8 cellular contexts compared by ENCODE assay signal in genomic region chr15:43824302-43825246, GRCh38. TPM values are rescaled to one million over a fixed set of nuclear protein-coding genes. Genes with fewer than 3 reads are reported as not detected.
DNase-seq lines count a peak whose midpoint lies in the region; ATAC-seq, FAIRE-seq and TF ChIP-seq lines count a peak whose summit lies in the region.

A gene with protein sequence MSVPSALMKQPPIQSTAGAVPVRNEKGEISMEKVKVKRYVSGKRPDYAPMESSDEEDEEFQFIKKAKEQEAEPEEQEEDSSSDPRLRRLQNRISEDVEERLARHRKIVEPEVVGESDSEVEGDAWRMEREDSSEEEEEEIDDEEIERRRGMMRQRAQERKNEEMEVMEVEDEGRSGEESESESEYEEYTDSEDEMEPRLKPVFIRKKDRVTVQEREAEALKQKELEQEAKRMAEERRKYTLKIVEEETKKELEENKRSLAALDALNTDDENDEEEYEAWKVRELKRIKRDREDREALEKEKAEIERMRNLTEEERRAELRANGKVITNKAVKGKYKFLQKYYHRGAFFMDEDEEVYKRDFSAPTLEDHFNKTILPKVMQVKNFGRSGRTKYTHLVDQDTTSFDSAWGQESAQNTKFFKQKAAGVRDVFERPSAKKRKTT (minus strand): TSS chr15:43824690. CDS start chr15:43824569, 121 bp downstream.

- H3K27me3 Mint-ChIP-seq in T-helper 17 cell, result no peaks in the 10 kb centered on the region
- no peaks in the 10 kb centered on the region for H3K27me3 Mint-ChIP-seq in progenitor cell of endocrine pancreas

- H3K36me3 ChIP-seq in left ventricle myocardium inferior, result no peaks in the 10 kb centered on the region

- ATAC-seq in HG02885 (IDR thresholded peaks at IDR 0.05; ENCODE audit: poor library complexity, unreplicated experiment), result peak; percentile 76
- peak; percentile 89 for ATAC-seq in T-helper 17 cell

- TF ChIP-seq POLR2A in GM12891 (IDR thresholded peaks at IDR 0.05; ENCODE audit: low read depth, low read length), result peak; percentile 98

- TF ChIP-seq CTCF in left ventricle myocardium inferior (IDR thresholded peaks at IDR 0.05; ENCODE audit: borderline replicate concordance), result no peak
- no peak for TF ChIP-seq CTCF in progenitor cell of endocrine pancreas (IDR thresholded peaks at IDR 0.05; ENCODE audit: unreplicated experiment)

- H3K36me3 Mint-ChIP-seq in T-helper 17 cell (ENCODE audit: low read depth) (no peaks in the 10 kb centered on the region), progenitor cell of endocrine pancreas (ENCODE audit: insufficient read depth) (peaks cover 5% of the 10 kb centered on the region)

- H3K4me3 Mint-ChIP-seq in T-helper 17 cell (peak within 1 kb of the TSS; percentile 98), progenitor cell of endocrine pancreas (ENCODE audit: low read depth) (peak within 1 kb of the TSS; percentile 98)

- peaks cover 66% of the 10 kb centered on the region for H3K4me1 ChIP-seq in left ventricle myocardium inferior

- peak; percentile 97 for FAIRE-seq in GM12891 (lab: Jason Lieb, UNC)

- peaks cover 3% of the 10 kb centered on the region for H3K9me3 Mint-ChIP-seq in progenitor cell of endocrine pancreas (ENCODE audit: low read depth)

- H3K27me3 ChIP-seq in left ventricle myocardium inferior (ENCODE audit: low read depth), result no peaks in the 10 kb centered on the region

- H3K27ac Mint-ChIP-seq in T-helper 17 cell (peak within 1 kb of the TSS; percentile 99), progenitor cell of endocrine pancreas (peak within 1 kb of the TSS; percentile 99)

- DNase-seq in GM12891 (ENCODE audit: insufficient read length, low spot score), result peak; percentile 77
- peak; percentile 92 for DNase-seq in NCI-H1694 treated with DMSO at 0.1 percent for 48 hours (lab: John Stamatoyannopoulos, UW)
- peak; percentile 78 to 87 (median 80) for DNase-seq in T-helper 17 cell
- DNase-seq in amygdala (lab: John Stamatoyannopoulos, UW), result peak; percentile 48 to 97 (median 88)
- DNase-seq in left ventricle myocardium inferior, result peak; percentile 93
- DNase-seq in progenitor cell of endocrine pancreas (ENCODE audit: low spot score, unreplicated experiment), result peak; percentile 65
- peak; percentile 95 for DNase-seq in ureter (ENCODE audit: low spot score)

- H3K4me1 Mint-ChIP-seq in T-helper 17 cell (peaks cover 37% of the 10 kb centered on the region), progenitor cell of endocrine pancreas (ENCODE audit: low read depth) (peaks cover 10% of the 10 kb centered on the region)

- intact Hi-C loops in left ventricle myocardium inferior (cut with micrococcal nuclease), result no loop called here

- H3K9me3 ChIP-seq in T-helper 17 cell (ENCODE audit: control insufficient read depth, low read length, poor library complexity, severe bottlenecking), result no peaks in the 10 kb centered on the region
- no peaks in the 10 kb centered on the region for H3K9me3 ChIP-seq in left ventricle myocardium inferior (replicated peaks)

- peak within 1 kb of the TSS; percentile 90 for H3K27ac ChIP-seq in left ventricle myocardium inferior (replicated peaks)

- H3K4me3 ChIP-seq in left ventricle myocardium inferior, result peak within 1 kb of the TSS; percentile 89

TF ChIP-seq in GM12891, 5 proteins besides CTCF, POLR2A, EP300 and RAD21:
- TF ChIP-seq PAX5 (IDR thresholded peaks at IDR 0.05; ENCODE audit: insufficient read depth, low read length, severe bottlenecking) (no peak), SPI1 (IDR thresholded peaks at IDR 0.05; ENCODE audit: low read depth, low read length) (no peak), POLR2AphosphoS5 (IDR thresholded peaks at IDR 0.05; ENCODE audit: low read depth, low read length) (peak; percentile 99), TAF1 (IDR thresholded peaks at IDR 0.05; ENCODE audit: low read depth, low read length) (peak; percentile 95), POU2F2 (IDR thresholded peaks at IDR 0.05; ENCODE audit: low read depth, low read length) (0 out of 2 replicates have a peak, but pooled peaks have one; percentile 20)

RNA-seq across cellular contexts. Expression of the gene that starts here (rescaled TPM):
- 42.0 TPM for polyA plus RNA-seq in GM12891 (2012; ENCODE audit: low read depth, missing spikeins)
- total RNA-seq in T-helper 17 cell, result 10 to 100 TPM in 1 of 2 donors, 1 to 10 TPM in 1; 8.9 to 12.1 TPM
- 20.4 TPM for total RNA-seq in left ventricle myocardium inferior
- 37.9 and 38.2 TPM in 2 replicates for total RNA-seq in progenitor cell of endocrine pancreas
- 20.3 TPM for total RNA-seq in ureter

Comparison
In these comparisons a context has a peak if more than half of its experiments do, and no peak if none do; other contexts are left out.
1. Peak in every context shown above with its lines: DNase-seq, ATAC-seq, H3K4me3 ChIP-seq and H3K27ac ChIP-seq.